In the genomic region with DNA sequence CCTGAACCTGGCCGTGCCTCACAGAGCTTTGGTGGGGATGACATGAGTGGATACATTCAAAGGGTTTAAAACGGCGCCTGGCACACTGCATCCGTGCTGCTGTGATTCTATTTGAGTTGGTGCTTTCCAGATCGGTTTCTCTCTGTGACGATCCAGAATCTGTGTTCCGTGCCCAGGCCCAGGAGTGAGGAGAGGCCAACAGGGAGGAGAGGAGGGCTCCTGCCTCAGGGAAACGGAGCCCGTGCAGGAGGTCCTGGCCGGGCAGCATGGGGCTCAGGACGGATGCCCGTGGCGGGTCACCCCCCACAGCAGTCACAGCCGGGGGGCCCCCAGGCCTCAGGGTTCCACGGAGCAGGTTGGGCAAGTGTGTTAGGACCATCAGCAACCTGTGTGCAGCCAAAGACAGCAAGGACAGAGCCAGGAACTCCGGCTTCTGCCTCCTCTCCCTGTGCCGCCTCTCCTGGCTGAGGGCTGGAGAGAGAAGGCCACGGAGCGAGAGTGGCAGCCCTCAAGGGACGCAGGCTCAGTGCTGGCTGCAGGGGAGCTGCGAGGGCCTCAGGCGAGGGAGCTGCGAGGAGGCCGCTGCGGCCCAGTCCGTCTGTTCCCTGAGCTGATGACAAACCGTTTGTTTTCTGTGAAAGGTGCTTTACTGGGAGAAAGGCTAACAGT, we compare ENCODE assay signal across 1 cellular context.
TF ChIP-seq lines count a peak whose summit lies in the region.

No MANE protein-coding gene starts in this region.

TF ChIP-seq in HepG2, 621 proteins besides CTCF, POLR2A, EP300 and RAD21 (continued from another document):
- 0 out of 2 replicates have a peak, but pooled peaks have one; percentile 19 for TF ChIP-seq FOXO4 (CRISPR knock-in tag; conservative IDR thresholded peaks at IDR 0.05)
